ENCODE assay signal across 10 cellular contexts in genomic region chr2:27714851-27715291, GRCh38. TPM values are rescaled to one million over a fixed set of nuclear protein-coding genes. Genes with fewer than 3 reads are reported as not detected.
DNase-seq lines count a peak whose midpoint lies in the region; ATAC-seq and TF ChIP-seq lines count a peak whose summit lies in the region.
"Had no signal": no experiment of that assay in that cellular context is flagged by ENCODE, and none has a peak within 500 bp of the region (broad histone marks: within the 10 kb centered on the region; RNA-seq: fewer than 3 reads in every experiment).

No MANE protein-coding gene starts in this region.

- no peak overlapping the region for H3K27ac Mint-ChIP-seq in activated naive CD4-positive, alpha-beta T cell treated with anti-CD3 and anti-CD28 coated beads for 36 hours
- no peak overlapping the region for H3K27ac Mint-ChIP-seq in type B pancreatic cell

- peak overlapping the region; percentile 28 for H3K4me3 Mint-ChIP-seq in activated naive CD4-positive, alpha-beta T cell treated with anti-CD3 and anti-CD28 coated beads for 36 hours
- H3K4me3 Mint-ChIP-seq in type B pancreatic cell, result peak overlapping the region; percentile 85

- H3K4me3 ChIP-seq in coronary artery (peak overlapping the region; percentile 73), mesodermal cell (ENCODE audit: extremely low read depth, insufficient read depth, low read length, poor library complexity, severe bottlenecking) (peak overlapping the region; percentile 29)

- ATAC-seq in HG03565 (IDR thresholded peaks at IDR 0.05; ENCODE audit: unreplicated experiment), result no peak

- TF ChIP-seq CTCF in coronary artery (IDR thresholded peaks at IDR 0.05) (no peak), type B pancreatic cell (conservative IDR thresholded peaks at IDR 0.05) (no peak)

- no peaks in the 10 kb centered on the region for H3K36me3 ChIP-seq in mesodermal cell (ENCODE audit: control insufficient read depth, insufficient read depth, low read length)

- peaks cover 37% of the 10 kb centered on the region for H3K4me1 Mint-ChIP-seq in activated naive CD4-positive, alpha-beta T cell treated with anti-CD3 and anti-CD28 coated beads for 36 hours (ENCODE audit: low read depth)
- H3K4me1 Mint-ChIP-seq in type B pancreatic cell (ENCODE audit: unreplicated experiment), result peaks cover 14% of the 10 kb centered on the region

- H3K4me1 ChIP-seq in mesodermal cell (ENCODE audit: control insufficient read depth, insufficient read depth, low read length, poor library complexity, severe bottlenecking), result peaks cover 31% of the 10 kb centered on the region

- intact Hi-C loops in activated naive CD4-positive, alpha-beta T cell treated with anti-CD3 and anti-CD28 coated beads for 36 hours (cut with micrococcal nuclease), result loop anchor here (5.0 kb wide), 2 partner anchors 177 to 677 kb away; partner anchors contain the start of genes BABAM2, FOSL2 and RBKS

- WGBS in mesodermal cell (ENCODE audit: insufficient coverage in 2 of 2), 2 experiments, result 23 to 38% methylated on average over 10 to 11 of the region's 19 CpGs

- no peaks in the 10 kb centered on the region for H3K9me3 ChIP-seq in mesodermal cell (ENCODE audit: control insufficient read depth, low read length)

- H3K27me3 Mint-ChIP-seq in activated naive CD4-positive, alpha-beta T cell treated with anti-CD3 and anti-CD28 coated beads for 36 hours (ENCODE audit: low read depth), result peaks cover 11% of the 10 kb centered on the region
- peaks cover 27% of the 10 kb centered on the region for H3K27me3 Mint-ChIP-seq in type B pancreatic cell

- no peaks in the 10 kb centered on the region for H3K9me3 Mint-ChIP-seq in activated naive CD4-positive, alpha-beta T cell treated with anti-CD3 and anti-CD28 coated beads for 36 hours
- H3K9me3 Mint-ChIP-seq in type B pancreatic cell, result no peaks in the 10 kb centered on the region

- DNase-seq in activated naive CD4-positive, alpha-beta T cell treated with anti-CD3 and anti-CD28 coated beads for 36 hours, result no peak
- DNase-seq in activated naive CD4-positive, alpha-beta T cell treated with anti-CD3 and anti-CD28 coated beads, Interleukin-2, amount 50 U/mL, for 16 hours, result no peak
- DNase-seq in coronary artery (ENCODE audit: low spot score) (no peak), type B pancreatic cell (ENCODE audit: extremely low spot score, unreplicated experiment) (no peak), MV-4-11 (lab: John Stamatoyannopoulos, UW) (no peak), NCI-H2196 (lab: John Stamatoyannopoulos, UW; ENCODE audit: unreplicated experiment) (no peak)
- DNase-seq: NCI-H2029 had no signal

- H3K27ac ChIP-seq in coronary artery (peak overlapping the region; percentile 90 to 95), mesodermal cell (ENCODE audit: low read depth, low read length, severe bottlenecking) (peak overlapping the region; percentile 41)
- H3K27ac ChIP-seq: C4-2B had no signal

- CTCF ChIA-PET in activated naive CD4-positive, alpha-beta T cell treated with anti-CD3 and anti-CD28 coated beads for 36 hours (lab: Charles Lee), result interaction anchor here (0.7 to 3.8 kb wide), 3 partner anchors 11 to 332 kb away, joined by 4 to 15 read pairs (median 4); no protein-coding TSS in a partner anchor

- H3K36me3 Mint-ChIP-seq in activated naive CD4-positive, alpha-beta T cell treated with anti-CD3 and anti-CD28 coated beads for 36 hours (ENCODE audit: low read depth), result no peaks in the 10 kb centered on the region
- no peaks in the 10 kb centered on the region for H3K36me3 Mint-ChIP-seq in type B pancreatic cell

RNA-seq across cellular contexts. Expression of gene SLC4A1AP, which starts 51.2 kb away (rescaled TPM):
- 10 to 100 TPM; 21.2 to 22.2 TPM for total RNA-seq in activated naive CD4-positive, alpha-beta T cell treated with anti-CD3 and anti-CD28 coated beads for 36 hours
- 23.1 TPM for polyA plus RNA-seq in mesodermal cell (2013, experiment 1 of 2)
- 25.2 TPM for polyA plus RNA-seq in mesodermal cell (2013, experiment 2 of 2)
- 17.7 and 20.7 TPM in 2 replicates for total RNA-seq in type B pancreatic cell (ENCODE audit: low replicate concordance)

RNA-seq across cellular contexts. Expression of gene SUPT7L, which starts 51.5 kb away (rescaled TPM):
- total RNA-seq in activated naive CD4-positive, alpha-beta T cell treated with anti-CD3 and anti-CD28 coated beads for 36 hours, result 10 to 100 TPM; 27.8 to 29.7 TPM
- polyA plus RNA-seq in mesodermal cell (2013, experiment 1 of 2), result 33.6 TPM
- polyA plus RNA-seq in mesodermal cell (2013, experiment 2 of 2), result 32.2 TPM
- 31.4 and 39.8 TPM in 2 replicates for total RNA-seq in type B pancreatic cell (ENCODE audit: low replicate concordance)

RNA-seq across cellular contexts. Expression of gene MRPL33, which starts 56.6 kb away (rescaled TPM):
- 10 to 100 TPM; 57.4 to 60.5 TPM for total RNA-seq in activated naive CD4-positive, alpha-beta T cell treated with anti-CD3 and anti-CD28 coated beads for 36 hours
- polyA plus RNA-seq in mesodermal cell (2013, experiment 1 of 2), result 102 TPM
- 124 TPM for polyA plus RNA-seq in mesodermal cell (2013, experiment 2 of 2)
- total RNA-seq in type B pancreatic cell (ENCODE audit: low replicate concordance), result 54.6 and 63.4 TPM in 2 replicates
